8 cellular contexts compared by ENCODE assay signal in the genomic region with DNA sequence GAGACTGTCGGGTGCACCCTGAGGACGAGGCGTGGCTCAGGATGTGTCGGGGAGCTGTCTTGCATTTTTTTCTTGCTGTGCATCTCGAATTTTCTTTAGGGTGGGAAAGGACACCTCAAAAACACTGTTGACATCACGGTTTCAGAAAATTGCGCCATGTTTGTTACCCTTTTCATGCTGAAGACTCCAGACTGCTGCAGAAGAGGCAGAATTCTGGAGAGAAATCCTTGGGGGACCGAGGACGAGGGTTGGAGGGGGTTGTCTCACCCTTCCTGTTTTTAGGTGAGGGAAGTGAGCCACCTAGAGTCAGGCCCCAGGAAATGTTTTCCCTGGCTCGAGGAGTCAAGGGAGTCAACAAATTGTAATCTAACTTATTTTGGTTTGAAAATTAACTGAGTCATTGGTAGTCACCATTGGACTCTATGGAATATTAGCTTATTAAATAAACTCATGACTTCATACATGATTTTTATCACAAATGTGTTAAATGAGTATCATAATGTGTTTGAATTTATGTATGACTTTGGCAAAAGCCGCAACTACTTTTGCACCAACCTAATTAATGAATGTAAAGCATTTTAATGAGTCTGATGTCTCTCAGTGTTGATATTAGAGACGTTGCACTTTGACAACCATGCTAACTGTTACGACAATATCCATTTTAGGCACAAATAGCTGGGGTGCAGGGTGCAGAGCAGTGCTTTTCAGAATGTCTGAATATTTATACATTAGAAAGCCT.
DNase-seq lines count a peak whose midpoint lies in the region; ATAC-seq lines count a peak whose summit lies in the region.

No MANE protein-coding gene starts in this region.

- peak overlapping the region; percentile 100 for H3K27ac ChIP-seq in caudate nucleus (ENCODE audit: low read depth, low read length)

- peak; percentile 15 to 35 (median 26) for DNase-seq in activated CD4-positive, CD25-positive, alpha-beta regulatory T cell (lab: John Stamatoyannopoulos, UW)
- DNase-seq in activated CD4-positive, CD25-positive, alpha-beta regulatory T cell treated with anti-CD3 and anti-CD28 coated beads, Interleukin-2, amount 50 U/mL, for 72 hours: no peak
- DNase-seq in NCI-H1092 treated with DMSO at 0.1 percent for 48 hours (lab: John Stamatoyannopoulos, UW) (peak; percentile 66), T-helper 2 cell (peak in 3 of 5 experiments; percentile 36 to 84 (median 39)), caudate nucleus (lab: John Stamatoyannopoulos, UW) (peak in 48 of 61 donors; percentile 12 to 88 (median 72)), islet precursor cell (peak; percentile 83)
- peak; percentile 15 to 54 (median 38) for DNase-seq in stimulated activated CD4-positive, alpha-beta T cell treated with anti-CD3 and anti-CD28 coated beads, Interleukin-12 subunit alpha, Interleukin-12 subunit beta, amount 100 ng/mL, for 48 hours (ENCODE audit: low read depth in 2 of 3, low spot score in 1 of 3)

- peak; percentile 52 for ATAC-seq in HG02642 (IDR thresholded peaks at IDR 0.05; ENCODE audit: poor library complexity, unreplicated experiment)
